In genomic region chr1:67687649-67688048, GRCh38 we compare ENCODE assay signal across 8 cellular contexts. TPM values are rescaled to one million over a fixed set of nuclear protein-coding genes. Genes with fewer than 3 reads are reported as not detected.
DNase-seq lines count a peak whose midpoint lies in the region; ATAC-seq and TF ChIP-seq lines count a peak whose summit lies in the region.

No MANE protein-coding gene starts in this region.

- POLR2A ChIA-PET in activated CD8-positive, alpha-beta T cell treated with anti-CD3 and anti-CD28 coated beads, Interleukin-2, amount 10 ng/mL, durations not matched to agents 7 days and 5 days (lab: Charles Lee): interaction anchor here (0.6 to 4.0 kb wide), 2 partner anchors 11 to 13 kb away, joined by 3 to 54 read pairs; no protein-coding TSS in a partner anchor

- DNase-seq in AG10803 (ENCODE audit: low read depth) (peak; percentile 90), HK-2 (ENCODE audit: unreplicated experiment) (peak; percentile 35), kidney epithelial cell (ENCODE audit: low read depth) (peak; percentile 70), GM19240 (ENCODE audit: insufficient read length, low spot score) (no peak), NCI-H146 (lab: John Stamatoyannopoulos, UW) (no peak), NCI-H1694 treated with DMSO at 0.1 percent for 48 hours (lab: John Stamatoyannopoulos, UW) (no peak)
- DNase-seq in activated CD8-positive, alpha-beta T cell treated with anti-CD3 and anti-CD28 coated beads, Interleukin-2, amount 10 ng/mL, durations not matched to agents 7 days and 5 days: peak; percentile 14

- CTCF ChIA-PET in activated CD8-positive, alpha-beta T cell treated with anti-CD3 and anti-CD28 coated beads, Interleukin-2, amount 10 ng/mL, durations not matched to agents 7 days and 5 days (lab: Charles Lee): interaction anchor here (7.1 kb wide), 1 partner anchor 73 kb away, joined by 47 read pairs; no protein-coding TSS in a partner anchor

- H3K4me3 ChIP-seq in AG10803 (ENCODE audit: low read length) (peak overlapping the region; percentile 94), kidney epithelial cell (ENCODE audit: low read depth, low read length) (peak overlapping the region; percentile 86)

- H3K4me1 Mint-ChIP-seq in activated CD8-positive, alpha-beta T cell treated with anti-CD3 and anti-CD28 coated beads, Interleukin-2, amount 10 ng/mL, durations not matched to agents 7 days and 5 days (ENCODE audit: low read depth): peaks cover 38% of the 10 kb centered on the region

- ATAC-seq in activated CD8-positive, alpha-beta T cell treated with anti-CD3 and anti-CD28 coated beads, Interleukin-2, amount 10 ng/mL, durations not matched to agents 7 days and 5 days: no peak
- no peak for ATAC-seq in HG02623 (IDR thresholded peaks at IDR 0.05; ENCODE audit: unreplicated experiment)

- H3K9me3 Mint-ChIP-seq in activated CD8-positive, alpha-beta T cell treated with anti-CD3 and anti-CD28 coated beads, Interleukin-2, amount 10 ng/mL, durations not matched to agents 7 days and 5 days (ENCODE audit: insufficient read depth): no peaks in the 10 kb centered on the region

- H3K27me3 Mint-ChIP-seq in activated CD8-positive, alpha-beta T cell treated with anti-CD3 and anti-CD28 coated beads, Interleukin-2, amount 10 ng/mL, durations not matched to agents 7 days and 5 days (ENCODE audit: low read depth): no peaks in the 10 kb centered on the region

- peaks cover 39% of the 10 kb centered on the region for H3K36me3 Mint-ChIP-seq in activated CD8-positive, alpha-beta T cell treated with anti-CD3 and anti-CD28 coated beads, Interleukin-2, amount 10 ng/mL, durations not matched to agents 7 days and 5 days (ENCODE audit: low read depth)

- H3K27ac Mint-ChIP-seq in activated CD8-positive, alpha-beta T cell treated with anti-CD3 and anti-CD28 coated beads, Interleukin-2, amount 10 ng/mL, durations not matched to agents 7 days and 5 days: no peak overlapping the region

- no peaks in the 10 kb centered on the region for H3K27me3 ChIP-seq in kidney epithelial cell (ENCODE audit: control insufficient read depth, insufficient read depth, low read length)

- H3K4me3 Mint-ChIP-seq in activated CD8-positive, alpha-beta T cell treated with anti-CD3 and anti-CD28 coated beads, Interleukin-2, amount 10 ng/mL, durations not matched to agents 7 days and 5 days: peak overlapping the region; percentile 35

- TF ChIP-seq CTCF in AG10803 (conservative IDR thresholded peaks at IDR 0.05; ENCODE audit: low read length) (no peak), kidney epithelial cell (IDR thresholded peaks at IDR 0.05; ENCODE audit: insufficient read depth, low read length, poor library complexity, severe bottlenecking) (no peak)

- peaks cover 1% of the 10 kb centered on the region for H3K36me3 ChIP-seq in kidney epithelial cell (ENCODE audit: control insufficient read depth, insufficient read depth, low read length)

RNA-seq across cellular contexts. Expression of gene GADD45A, which starts 2.6 kb away (rescaled TPM):
- total RNA-seq in activated CD8-positive, alpha-beta T cell treated with anti-CD3 and anti-CD28 coated beads, Interleukin-2, amount 10 ng/mL, durations not matched to agents 7 days and 5 days: 10 to 100 TPM; 17.9 to 21.7 TPM
- 247 and 249 TPM in 2 replicates for total RNA-seq in kidney epithelial cell

Comparison
In these comparisons a context has a peak if more than half of its experiments do, and no peak if none do; other contexts are left out.
1. DNase-seq: peak in AG10803 (single experiment), HK-2 (single experiment), activated CD8-positive, alpha-beta T cell treated with anti-CD3 and anti-CD28 coated beads, Interleukin-2, amount 10 ng/mL, durations not matched to agents 7 days and 5 days (single experiment) and kidney epithelial cell (single experiment); none in GM19240 (single experiment), NCI-H146 (single experiment) and NCI-H1694 treated with DMSO at 0.1 percent for 48 hours (single experiment).
2. RNA of gene GADD45A, which starts 2.6 kb away (total RNA-seq): 247 to 249 TPM in kidney epithelial cell; 17.9 to 21.7 TPM in activated CD8-positive, alpha-beta T cell treated with anti-CD3 and anti-CD28 coated beads, Interleukin-2, amount 10 ng/mL, durations not matched to agents 7 days and 5 days; every median in the first group is over 10 times any median in the second.